In the genomic region with DNA sequence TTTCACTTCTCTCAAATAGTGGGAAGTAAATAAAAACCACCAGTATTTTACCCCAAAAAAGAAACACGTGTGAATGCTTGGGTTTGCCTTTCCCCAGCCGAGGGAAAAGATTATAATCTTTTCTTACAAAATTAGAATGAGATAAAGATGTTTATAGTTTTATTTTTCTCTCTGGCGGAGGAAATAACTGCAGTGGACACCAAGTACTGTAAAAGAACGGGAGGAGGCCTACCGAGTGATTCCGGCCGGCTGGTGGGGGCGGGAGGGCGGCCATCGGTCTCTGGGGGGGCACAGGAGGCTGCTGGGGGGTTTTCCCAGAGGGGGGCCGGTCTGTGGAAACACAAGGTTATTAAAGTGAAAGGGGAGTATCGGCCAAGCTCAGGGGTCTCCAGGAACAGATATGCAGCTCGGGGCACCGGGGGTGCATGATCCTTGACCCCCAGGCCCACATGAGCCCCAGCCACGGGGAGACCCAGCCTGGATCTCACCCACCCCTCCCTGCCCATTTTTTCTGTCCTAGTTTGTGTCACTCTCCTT, we compare ENCODE assay signal across 10 cellular contexts. TPM values are rescaled to one million over a fixed set of nuclear protein-coding genes. Genes with fewer than 3 reads are reported as not detected.
DNase-seq lines count a peak whose midpoint lies in the region; ATAC-seq, FAIRE-seq and TF ChIP-seq lines count a peak whose summit lies in the region.
"Had no signal": no experiment of that assay in that cellular context is flagged by ENCODE, and none has a peak within 500 bp of the region (broad histone marks: within the 10 kb centered on the region; RNA-seq: fewer than 3 reads in every experiment).

No MANE protein-coding gene starts in this region.

- peak overlapping the region; percentile 75 for H3K4me2 ChIP-seq in OCI-LY3 (ENCODE audit: low read length)
- peak overlapping the region; percentile 76 for H3K4me2 ChIP-seq in smooth muscle cell

- H3K27me3 ChIP-seq in CD8-positive, alpha-beta memory T cell (ENCODE audit: insufficient read depth, low read length, poor library complexity, severe bottlenecking): no peaks in the 10 kb centered on the region
- H3K27me3 ChIP-seq in OCI-LY3 (ENCODE audit: low read depth, low read length): peaks cover 42% of the 10 kb centered on the region
- no peaks in the 10 kb centered on the region for H3K27me3 ChIP-seq in colonic mucosa
- no peaks in the 10 kb centered on the region for H3K27me3 ChIP-seq in smooth muscle cell (ENCODE audit: low read depth)

- H3K9ac ChIP-seq in OCI-LY3 (ENCODE audit: low read length) (peak overlapping the region; percentile 38), colonic mucosa (ENCODE audit: low read depth in 2 of 2, low read length in 2 of 2) (no peak overlapping the region), smooth muscle cell (ENCODE audit: low read depth) (no peak overlapping the region)

- no peak for ATAC-seq in activated CD4-positive, CD25-positive, alpha-beta regulatory T cell treated with anti-CD3 and anti-CD28 coated beads, Interleukin-2, amount 50 U/mL, for 24 hours

- no peaks in the 10 kb centered on the region for H3K9me3 ChIP-seq in CD8-positive, alpha-beta memory T cell (ENCODE audit: low read length)
- no peaks in the 10 kb centered on the region for H3K9me3 ChIP-seq in OCI-LY3 (ENCODE audit: insufficient read depth, low read length)
- no peaks in the 10 kb centered on the region for H3K9me3 ChIP-seq in colonic mucosa
- H3K9me3 ChIP-seq in smooth muscle cell (replicated peaks; ENCODE audit: low read depth): no peaks in the 10 kb centered on the region

- POLR2A ChIA-PET in CD8-positive, alpha-beta memory T cell (lab: Charles Lee): interaction anchor here (0.6 to 2.9 kb wide), 9 partner anchors 11 to 70 kb away, joined by 5 to 11 read pairs (median 8); no protein-coding TSS in a partner anchor

- no peak overlapping the region for H3K27ac ChIP-seq in CD8-positive, alpha-beta memory T cell (ENCODE audit: low read depth, low read length)
- peak overlapping the region; percentile 5; the same call in 1 of the 2 replicates for H3K27ac ChIP-seq in OCI-LY3 (ENCODE audit: low read length)
- peak overlapping the region; percentile 22 for H3K27ac ChIP-seq in colonic mucosa
- H3K27ac ChIP-seq in smooth muscle cell (ENCODE audit: low read depth): no peak overlapping the region

- intact Hi-C loops in colonic mucosa (cut with DNase I): loop anchor here (5.0 kb wide), 1 partner anchor 149 kb away; no protein-coding TSS in a partner anchor

- H3F3A ChIP-seq in smooth muscle cell (ENCODE audit: low read depth): no peaks in the 10 kb centered on the region

- no peak for FAIRE-seq in GM19239 (lab: Jason Lieb, UNC)
- FAIRE-seq: G401.6 had no signal

- peaks cover 74% of the 10 kb centered on the region for H3K36me3 ChIP-seq in CD8-positive, alpha-beta memory T cell (ENCODE audit: insufficient read depth, low read length)
- H3K36me3 ChIP-seq in OCI-LY3 (replicated peaks; ENCODE audit: low read depth, low read length) (no peaks in the 10 kb centered on the region), colonic mucosa (no peaks in the 10 kb centered on the region), smooth muscle cell (ENCODE audit: low read depth) (no peaks in the 10 kb centered on the region)

- H3K9me3 Mint-ChIP-seq in CD8-positive, alpha-beta memory T cell: no peaks in the 10 kb centered on the region

- H3K4me3 Mint-ChIP-seq in CD8-positive, alpha-beta memory T cell: peak overlapping the region; percentile 64 to 83 (median 79)

- H2AFZ ChIP-seq in OCI-LY3 (ENCODE audit: low read depth, low read length) (peak overlapping the region; percentile 61), smooth muscle cell (ENCODE audit: low read depth) (peak overlapping the region; percentile 42)

- peaks cover 0 to 2% of the 10 kb centered on the region in 2 donors for H3K27me3 Mint-ChIP-seq in CD8-positive, alpha-beta memory T cell

- CTCF ChIA-PET in CD8-positive, alpha-beta memory T cell (lab: Charles Lee): interaction anchor here (0.7 to 6.7 kb wide), 17 partner anchors 7 to 71 kb away, joined by 3 to 182 read pairs (median 4); a partner anchor contains a TSS

- no peak for TF ChIP-seq CTCF in OCI-LY3 (IDR thresholded peaks at IDR 0.05; ENCODE audit: low read depth, low read length)
- TF ChIP-seq CTCF in colonic mucosa (IDR thresholded peaks at IDR 0.05): no peak
- TF ChIP-seq CTCF in smooth muscle cell (IDR thresholded peaks at IDR 0.05; ENCODE audit: borderline replicate concordance, insufficient read depth, poor library complexity, severe bottlenecking): no peak

- H3K27ac Mint-ChIP-seq in CD8-positive, alpha-beta memory T cell: peak overlapping the region; percentile 93 to 99 (median 96)

- H3K4me1 Mint-ChIP-seq in CD8-positive, alpha-beta memory T cell: peaks cover 86 to 97% (median 92%) of the 10 kb centered on the region in 3 donors

- no peaks in the 10 kb centered on the region for H3K79me2 ChIP-seq in OCI-LY3 (ENCODE audit: low read length)
- H3K79me2 ChIP-seq in smooth muscle cell (ENCODE audit: low read depth): no peaks in the 10 kb centered on the region

- H3K4me1 ChIP-seq in CD8-positive, alpha-beta memory T cell (ENCODE audit: insufficient read depth, low read length): peaks cover 89% of the 10 kb centered on the region
- H3K4me1 ChIP-seq in OCI-LY3 (ENCODE audit: low read length) (peaks cover 37% of the 10 kb centered on the region), colonic mucosa (no peaks in the 10 kb centered on the region), smooth muscle cell (ENCODE audit: low read depth) (peaks cover 31% of the 10 kb centered on the region)

- DNase-seq in CD8-positive, alpha-beta memory T cell: no peak
- DNase-seq in colonic mucosa: no peak
- no peak for DNase-seq in smooth muscle cell (lab: John Stamatoyannopoulos, UW; ENCODE audit: unreplicated experiment)
- DNase-seq in GM19239 (ENCODE audit: insufficient read length, low spot score): no peak
- no peak for DNase-seq in stimulated activated CD4-positive, alpha-beta T cell treated with anti-CD3 and anti-CD28 coated beads, Interleukin-2, amount 100 ng/mL, for 48 hours

- 74% methylated on average over 15 of the region's 15 CpGs for WGBS in smooth muscle cell (ENCODE audit: low lambda C conversion rate)

- H3K4me3 ChIP-seq in CD8-positive, alpha-beta memory T cell (ENCODE audit: low read length): no peak overlapping the region
- H3K4me3 ChIP-seq in OCI-LY3 (ENCODE audit: low read length) (peak overlapping the region; percentile 67), colonic mucosa (no peak overlapping the region), smooth muscle cell (no peak overlapping the region)

- peaks cover 11 to 94% (median 29%) of the 10 kb centered on the region in 3 donors for H3K36me3 Mint-ChIP-seq in CD8-positive, alpha-beta memory T cell

- H4K20me1 ChIP-seq in OCI-LY3 (ENCODE audit: insufficient read depth, low read length) (no peaks in the 10 kb centered on the region), smooth muscle cell (ENCODE audit: low read depth) (no peaks in the 10 kb centered on the region)

RNA-seq across cellular contexts. Expression of a gene that starts 29.4 kb away (rescaled TPM):
- total RNA-seq in CD8-positive, alpha-beta memory T cell: 100 to 1,000 TPM; 219 to 224 TPM
- polyA plus RNA-seq in CD8-positive, alpha-beta memory T cell: 288 TPM
- total RNA-seq in colonic mucosa (10 to 100 TPM in 1 of 2 donors, 1 to 10 TPM in 1; 8.0 to 13.4 TPM), smooth muscle cell (0.45 and 0.54 TPM in 2 replicates)
- 2.2 and 2.7 TPM in 2 replicates for polyA plus RNA-seq in smooth muscle cell

RNA-seq across cellular contexts. Expression of a gene that starts 35.4 kb away (rescaled TPM):
- not detected for total RNA-seq in CD8-positive, alpha-beta memory T cell
- 0.99 TPM for polyA plus RNA-seq in CD8-positive, alpha-beta memory T cell
- total RNA-seq in colonic mucosa (not detected), smooth muscle cell (not detected in 2 replicates)
- not detected in 2 replicates for polyA plus RNA-seq in smooth muscle cell
- total RNA-seq: cerebellum, myocyte had no signal

Comparison
In these comparisons a context has a peak if more than half of its experiments do, and no peak if none do; other contexts are left out.
1. H3K27ac ChIP-seq: peak in OCI-LY3 (single experiment) and colonic mucosa (single experiment); none in CD8-positive, alpha-beta memory T cell (single experiment) and smooth muscle cell (single experiment).
2. RNA of a gene that starts 29.4 kb away (total RNA-seq): 219 to 224 TPM in CD8-positive, alpha-beta memory T cell; 8.0 to 13.4 TPM in colonic mucosa and 0.45 to 0.54 TPM in smooth muscle cell; every median in the first group is over 10 times any median in the second.